Comparison of ENCODE assay signal across 8 cellular contexts in genomic region chrX:23782455-23782854, GRCh38. TPM values are rescaled to one million over a fixed set of nuclear protein-coding genes. Genes with fewer than 3 reads are reported as not detected.
DNase-seq lines count a peak whose midpoint lies in the region; ATAC-seq and TF ChIP-seq lines count a peak whose summit lies in the region.

No MANE protein-coding gene starts in this region.

- CTCF ChIA-PET in HEK293 (lab: Yijun Ruan, JAX), result interaction anchor here (0.8 to 4.8 kb wide), 16 partner anchors 9 to 460 kb away, joined by 3 to 65 read pairs (median 4); no protein-coding TSS in a partner anchor

- no peak for ATAC-seq in GM21825 (IDR thresholded peaks at IDR 0.05; ENCODE audit: unreplicated experiment)

- H3K4me3 ChIP-seq in HEK293 (ENCODE audit: low read depth, low read length) (peak overlapping the region; percentile 16), SJSA1 (peak overlapping the region; percentile 51), fibroblast of mammary gland (ENCODE audit: control insufficient read depth, low read depth, low read length) (peak overlapping the region; percentile 33), skeletal muscle cell (ENCODE audit: low read depth, low read length) (peak overlapping the region; percentile 20), MG63 (no peak overlapping the region)

- TF ChIP-seq CTCF in HEK293 (tag by site-specific recombination; IDR thresholded peaks at IDR 0.05), result no peak
- TF ChIP-seq CTCF in fibroblast of mammary gland (conservative IDR thresholded peaks at IDR 0.05; ENCODE audit: control insufficient read depth, insufficient read depth, low read depth, low read length), result no peak

- H3K27me3 ChIP-seq in SJSA1 (replicated peaks), result no peaks in the 10 kb centered on the region
- H3K27me3 ChIP-seq in MG63, result no peaks in the 10 kb centered on the region

- DNase-seq in SJSA1 (ENCODE audit: low read depth in 1 of 2, low spot score in 2 of 2) (no peak), fibroblast of mammary gland (ENCODE audit: low read depth) (peak; percentile 25), skeletal muscle cell (ENCODE audit: low read depth) (no peak), MG63 (no peak), mesenteric fat pad (ENCODE audit: low spot score) (no peak)
- DNase-seq in activated CD4-positive, alpha-beta T cell treated with anti-CD3 and anti-CD28 coated beads, Interleukin-2, amount 50 U/mL, for 1 hour, result no peak

- POLR2A ChIA-PET in HEK293 (lab: Yijun Ruan, JAX), result interaction anchor here (0.5 to 3.7 kb wide), 33 partner anchors 10 to 1808 kb away, joined by 3 to 79 read pairs (median 6); partner anchors contain the start of genes ACOT9, APOO, CXorf58 and EIF2S3

- no peaks in the 10 kb centered on the region for H3K4me1 ChIP-seq in HEK293 (ENCODE audit: control insufficient read depth, insufficient read depth, low read length)
- peaks cover 26% of the 10 kb centered on the region for H3K4me1 ChIP-seq in SJSA1 (replicated peaks)

- H3K9me3 ChIP-seq in HEK293 (ENCODE audit: control insufficient read depth, insufficient read depth, low read depth, low read length), result no peaks in the 10 kb centered on the region
- no peaks in the 10 kb centered on the region for H3K9me3 ChIP-seq in SJSA1 (replicated peaks)
- H3K9me3 ChIP-seq in MG63, result no peaks in the 10 kb centered on the region

- H3K27ac ChIP-seq in HEK293 (ENCODE audit: extremely low read depth, low read depth, low read length) (no peak overlapping the region), SJSA1 (peak overlapping the region; percentile 90)

- H3K36me3 ChIP-seq in HEK293 (ENCODE audit: control insufficient read depth in 2 of 2, insufficient read depth in 1 of 2, low read length in 2 of 2) (peaks cover 0 to 25% of the 10 kb centered on the region in 2 experiments; a peak in 1 of 3 replicates), SJSA1 (peaks cover 21% of the 10 kb centered on the region), MG63 (peaks cover 7% of the 10 kb centered on the region)

TF ChIP-seq in HEK293, 187 proteins besides CTCF, POLR2A, EP300 and RAD21:
- TF ChIP-seq ZNF843 (tag by site-specific recombination; IDR thresholded peaks at IDR 0.05) (no peak), PATZ1 (tag by site-specific recombination; IDR thresholded peaks at IDR 0.05) (no peak), REPIN1 (tag by site-specific recombination; IDR thresholded peaks at IDR 0.05; ENCODE audit: low read depth) (no peak), ZNF18 (tag by site-specific recombination; IDR thresholded peaks at IDR 0.05) (no peak), ZNF155 (tag by site-specific recombination; IDR thresholded peaks at IDR 0.05) (no peak), HOXA7 (CRISPR knock-in tag; IDR thresholded peaks at IDR 0.05; ENCODE audit: borderline replicate concordance) (no peak), ZNF610 (tag by site-specific recombination; IDR thresholded peaks at IDR 0.05; ENCODE audit: borderline replicate concordance) (no peak), ZSCAN23 (tag by site-specific recombination; IDR thresholded peaks at IDR 0.05) (no peak), ZNF521 (tag by site-specific recombination; IDR thresholded peaks at IDR 0.05) (no peak), ZNF146 (tag by site-specific recombination; IDR thresholded peaks at IDR 0.05) (no peak), YY1 (tag by site-specific recombination; IDR thresholded peaks at IDR 0.05) (no peak), OSR2 (tag by site-specific recombination; IDR thresholded peaks at IDR 0.05) (no peak), ZNF560 (tag by site-specific recombination; IDR thresholded peaks at IDR 0.05; ENCODE audit: borderline replicate concordance) (no peak), ZNF544 (tag by site-specific recombination; IDR thresholded peaks at IDR 0.05) (no peak), ZNF302 (tag by site-specific recombination; IDR thresholded peaks at IDR 0.05; ENCODE audit: low read depth) (no peak)

RNA-seq across cellular contexts. Expression of gene SAT1, which starts 0.5 kb away (rescaled TPM):
- total RNA-seq in SJSA1 (2014; rRNA removed; shearing (Covaris generic)), result 60.2 and 114 TPM in 2 replicates
- 62.1 and 85.3 TPM in 2 replicates for total RNA-seq in MG63 (2014; rRNA removed; shearing (Covaris generic); ENCODE audit: low replicate concordance)
- 859 TPM for total RNA-seq in mesenteric fat pad

RNA-seq across cellular contexts. Expression of gene ACOT9, which starts 39.4 kb away (rescaled TPM):
- 68.9 and 91.6 TPM in 2 replicates for total RNA-seq in SJSA1 (2014; rRNA removed; shearing (Covaris generic))
- total RNA-seq in MG63 (2014; rRNA removed; shearing (Covaris generic); ENCODE audit: low replicate concordance), result 70.9 and 80.9 TPM in 2 replicates
- total RNA-seq in mesenteric fat pad, result 52.0 TPM
